In genomic region chr14:90645842-90646443, GRCh38 we compare ENCODE assay signal across 1 cellular context.
TF ChIP-seq lines count a peak whose summit lies in the region.

No MANE protein-coding gene starts in this region.

TF ChIP-seq in GM23338, 12 proteins besides CTCF, POLR2A, EP300 and RAD21 (continued from another document):
- TF ChIP-seq, protein P1, sequence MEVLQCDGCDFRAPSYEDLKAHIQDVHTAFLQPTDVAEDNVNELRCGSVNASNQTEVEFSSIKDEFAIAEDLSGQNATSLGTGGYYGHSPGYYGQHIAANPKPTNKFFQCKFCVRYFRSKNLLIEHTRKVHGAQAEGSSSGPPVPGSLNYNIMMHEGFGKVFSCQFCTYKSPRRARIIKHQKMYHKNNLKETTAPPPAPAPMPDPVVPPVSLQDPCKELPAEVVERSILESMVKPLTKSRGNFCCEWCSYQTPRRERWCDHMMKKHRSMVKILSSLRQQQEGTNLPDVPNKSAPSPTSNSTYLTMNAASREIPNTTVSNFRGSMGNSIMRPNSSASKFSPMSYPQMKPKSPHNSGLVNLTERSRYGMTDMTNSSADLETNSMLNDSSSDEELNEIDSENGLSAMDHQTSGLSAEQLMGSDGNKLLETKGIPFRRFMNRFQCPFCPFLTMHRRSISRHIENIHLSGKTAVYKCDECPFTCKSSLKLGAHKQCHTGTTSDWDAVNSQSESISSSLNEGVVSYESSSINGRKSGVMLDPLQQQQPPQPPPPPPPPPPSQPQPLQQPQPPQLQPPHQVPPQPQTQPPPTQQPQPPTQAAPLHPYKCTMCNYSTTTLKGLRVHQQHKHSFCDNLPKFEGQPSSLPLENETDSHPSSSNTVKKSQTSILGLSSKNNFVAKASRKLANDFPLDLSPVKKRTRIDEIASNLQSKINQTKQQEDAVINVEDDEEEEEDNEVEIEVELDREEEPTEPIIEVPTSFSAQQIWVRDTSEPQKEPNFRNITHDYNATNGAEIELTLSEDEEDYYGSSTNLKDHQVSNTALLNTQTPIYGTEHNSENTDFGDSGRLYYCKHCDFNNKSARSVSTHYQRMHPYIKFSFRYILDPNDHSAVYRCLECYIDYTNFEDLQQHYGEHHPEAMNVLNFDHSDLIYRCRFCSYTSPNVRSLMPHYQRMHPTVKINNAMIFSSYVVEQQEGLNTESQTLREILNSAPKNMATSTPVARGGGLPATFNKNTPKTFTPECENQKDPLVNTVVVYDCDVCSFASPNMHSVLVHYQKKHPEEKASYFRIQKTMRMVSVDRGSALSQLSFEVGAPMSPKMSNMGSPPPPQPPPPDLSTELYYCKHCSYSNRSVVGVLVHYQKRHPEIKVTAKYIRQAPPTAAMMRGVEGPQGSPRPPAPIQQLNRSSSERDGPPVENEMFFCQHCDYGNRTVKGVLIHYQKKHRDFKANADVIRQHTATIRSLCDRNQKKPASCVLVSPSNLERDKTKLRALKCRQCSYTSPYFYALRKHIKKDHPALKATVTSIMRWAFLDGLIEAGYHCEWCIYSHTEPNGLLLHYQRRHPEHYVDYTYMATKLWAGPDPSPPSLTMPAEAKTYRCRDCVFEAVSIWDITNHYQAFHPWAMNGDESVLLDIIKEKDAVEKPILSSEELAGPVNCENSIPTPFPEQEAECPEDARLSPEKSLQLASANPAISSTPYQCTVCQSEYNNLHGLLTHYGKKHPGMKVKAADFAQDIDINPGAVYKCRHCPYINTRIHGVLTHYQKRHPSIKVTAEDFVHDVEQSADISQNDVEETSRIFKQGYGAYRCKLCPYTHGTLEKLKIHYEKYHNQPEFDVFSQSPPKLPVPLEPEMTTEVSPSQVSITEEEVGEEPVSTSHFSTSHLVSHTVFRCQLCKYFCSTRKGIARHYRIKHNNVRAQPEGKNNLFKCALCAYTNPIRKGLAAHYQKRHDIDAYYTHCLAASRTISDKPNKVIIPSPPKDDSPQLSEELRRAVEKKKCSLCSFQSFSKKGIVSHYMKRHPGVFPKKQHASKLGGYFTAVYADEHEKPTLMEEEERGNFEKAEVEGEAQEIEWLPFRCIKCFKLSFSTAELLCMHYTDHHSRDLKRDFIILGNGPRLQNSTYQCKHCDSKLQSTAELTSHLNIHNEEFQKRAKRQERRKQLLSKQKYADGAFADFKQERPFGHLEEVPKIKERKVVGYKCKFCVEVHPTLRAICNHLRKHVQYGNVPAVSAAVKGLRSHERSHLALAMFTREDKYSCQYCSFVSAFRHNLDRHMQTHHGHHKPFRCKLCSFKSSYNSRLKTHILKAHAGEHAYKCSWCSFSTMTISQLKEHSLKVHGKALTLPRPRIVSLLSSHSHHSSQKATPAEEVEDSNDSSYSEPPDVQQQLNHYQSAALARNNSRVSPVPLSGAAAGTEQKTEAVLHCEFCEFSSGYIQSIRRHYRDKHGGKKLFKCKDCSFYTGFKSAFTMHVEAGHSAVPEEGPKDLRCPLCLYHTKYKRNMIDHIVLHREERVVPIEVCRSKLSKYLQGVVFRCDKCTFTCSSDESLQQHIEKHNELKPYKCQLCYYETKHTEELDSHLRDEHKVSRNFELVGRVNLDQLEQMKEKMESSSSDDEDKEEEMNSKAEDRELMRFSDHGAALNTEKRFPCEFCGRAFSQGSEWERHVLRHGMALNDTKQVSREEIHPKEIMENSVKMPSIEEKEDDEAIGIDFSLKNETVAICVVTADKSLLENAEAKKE (CRISPR knock-in tag; IDR thresholded peaks at IDR 0.05): no peak; the same call in 1 of the 2 replicates
- TF ChIP-seq ZNF114 (CRISPR knock-in tag; IDR thresholded peaks at IDR 0.05) (no peak), NANOG (IDR thresholded peaks at IDR 0.05; ENCODE audit: borderline replicate concordance) (no peak), POLR2AphosphoS5 (IDR thresholded peaks at IDR 0.05; ENCODE audit: low read depth) (no peak), STAT1 (IDR thresholded peaks at IDR 0.05; ENCODE audit: unreplicated experiment) (no peak), ETS1 (IDR thresholded peaks at IDR 0.05) (no peak), CREB1 (CRISPR knock-in tag; IDR thresholded peaks at IDR 0.05; ENCODE audit: low read depth) (no peak)
